Comparison of ENCODE assay signal across 1 cellular context in the genomic region with DNA sequence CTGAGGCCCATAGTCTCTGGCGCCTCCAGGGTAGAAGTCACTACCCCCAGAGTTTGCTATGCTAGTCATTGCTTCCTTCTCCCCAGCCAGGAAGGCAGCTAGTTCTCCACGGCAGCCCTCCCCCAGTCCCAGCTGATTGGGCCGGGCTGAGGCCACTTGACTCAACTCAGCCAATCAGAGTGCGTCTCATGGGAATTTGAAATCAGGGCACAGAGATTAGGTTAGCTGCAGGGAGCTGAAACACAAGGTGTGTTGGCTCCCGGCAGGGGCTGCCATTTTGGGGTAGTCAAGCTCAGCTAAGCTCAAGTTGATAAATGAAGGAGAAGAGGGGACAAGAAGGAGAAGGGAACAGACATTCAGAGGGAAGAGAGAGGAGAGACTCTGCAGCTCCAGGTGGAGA.
TF ChIP-seq lines count a peak whose summit lies in the region.

No MANE protein-coding gene starts in this region.

TF ChIP-seq in H1, 55 proteins besides CTCF, POLR2A, EP300 and RAD21 (continued from another document):
- TF ChIP-seq, protein P1, sequence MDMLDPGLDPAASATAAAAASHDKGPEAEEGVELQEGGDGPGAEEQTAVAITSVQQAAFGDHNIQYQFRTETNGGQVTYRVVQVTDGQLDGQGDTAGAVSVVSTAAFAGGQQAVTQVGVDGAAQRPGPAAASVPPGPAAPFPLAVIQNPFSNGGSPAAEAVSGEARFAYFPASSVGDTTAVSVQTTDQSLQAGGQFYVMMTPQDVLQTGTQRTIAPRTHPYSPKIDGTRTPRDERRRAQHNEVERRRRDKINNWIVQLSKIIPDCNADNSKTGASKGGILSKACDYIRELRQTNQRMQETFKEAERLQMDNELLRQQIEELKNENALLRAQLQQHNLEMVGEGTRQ (IDR thresholded peaks at IDR 0.05; ENCODE audit: low read length) = peak; percentile 79
- TF ChIP-seq SRF (IDR thresholded peaks at IDR 0.05; ENCODE audit: low read depth, low read length) (no peak), SAP30 (IDR thresholded peaks at IDR 0.05; ENCODE audit: insufficient read depth, insufficient replicate concordance, low read length) (no peak)
